In genomic region chr17:17155568-17155967, GRCh38 we compare ENCODE assay signal across 14 cellular contexts. TPM values are rescaled to one million over a fixed set of nuclear protein-coding genes. Genes with fewer than 3 reads are reported as not detected.
DNase-seq lines count a peak whose midpoint lies in the region; ATAC-seq and TF ChIP-seq lines count a peak whose summit lies in the region.
"Had no signal": no experiment of that assay in that cellular context is flagged by ENCODE, and none has a peak within 500 bp of the region (broad histone marks: within the 10 kb centered on the region; RNA-seq: fewer than 3 reads in every experiment).

No MANE protein-coding gene starts in this region.

- H3K4me3 ChIP-seq in GM12864 (ENCODE audit: low read depth, low read length): no peak overlapping the region
- H3K4me3 ChIP-seq in naive thymus-derived CD4-positive, alpha-beta T cell (ENCODE audit: low read length): no peak overlapping the region
- H3K4me3 ChIP-seq: heart right ventricle, tibial nerve had no signal

- POLR2A ChIA-PET in naive thymus-derived CD4-positive, alpha-beta T cell (lab: Charles Lee): interaction anchor here (1.0 to 1.4 kb wide), 2 partner anchors 22 to 27 kb away, joined by 3 to 4 read pairs; no protein-coding TSS in a partner anchor

- H3K9me3 Mint-ChIP-seq in activated T-helper 17 cell treated with anti-CD3 and anti-CD28 coated beads, Interleukin-2, amount 50 U/mL, for 72 hours: no peaks in the 10 kb centered on the region
- no peaks in the 10 kb centered on the region for H3K9me3 Mint-ChIP-seq in naive thymus-derived CD4-positive, alpha-beta T cell
- H3K9me3 Mint-ChIP-seq: activated T-helper 2 cell treated with anti-CD3 and anti-CD28 coated beads, Interferon-gamma antibody, Interleukin-2, Interleukin-4, amounts not matched to agents 10 μg/mL and 5 μg/mL and 100 μg/mL, durations not matched to agents 14 hours and 24 hours and 36 hours had no signal

- peaks cover 13 to 40% of the 10 kb centered on the region in 2 donors for H3K4me1 ChIP-seq in naive thymus-derived CD4-positive, alpha-beta T cell (ENCODE audit: control insufficient read depth in 2 of 2, insufficient read depth in 2 of 2, low read length in 2 of 2)

- H3K36me3 ChIP-seq in naive thymus-derived CD4-positive, alpha-beta T cell (ENCODE audit: control insufficient read depth in 2 of 3, insufficient read depth in 3 of 3, low read length in 3 of 3): peaks cover 4 to 88% (median 9%) of the 10 kb centered on the region in 3 experiments

- H3K27me3 Mint-ChIP-seq in activated T-helper 17 cell treated with anti-CD3 and anti-CD28 coated beads, Interleukin-2, amount 50 U/mL, for 72 hours: no peaks in the 10 kb centered on the region
- H3K27me3 Mint-ChIP-seq in naive thymus-derived CD4-positive, alpha-beta T cell: no peaks in the 10 kb centered on the region

- H3K4me3 Mint-ChIP-seq in activated T-helper 17 cell treated with anti-CD3 and anti-CD28 coated beads, Interleukin-2, amount 50 U/mL, for 72 hours: peak overlapping the region; percentile 78
- H3K4me3 Mint-ChIP-seq in naive thymus-derived CD4-positive, alpha-beta T cell: peak overlapping the region in 7 of 10 donors; percentile 17 to 65 (median 42)

- intact Hi-C loops in naive thymus-derived CD4-positive, alpha-beta T cell (cut with micrococcal nuclease): loop anchor here (1.0 to 10.0 kb wide), 5 partner anchors 21 to 158 kb away; partner anchors contain the start of genes FLCN (in 1 of the 2) and PLD6 (in 1 of the 2)

- DNase-seq in NCI-H526 (lab: John Stamatoyannopoulos, UW) (peak; percentile 11 to 18), NCI-H526 treated with DMSO at 0.1 percent for 48 hours (lab: John Stamatoyannopoulos, UW) (no peak), GM12864 (ENCODE audit: low read depth) (no peak), GOT3 (lab: John Stamatoyannopoulos, UW) (no peak), SW 1271 (lab: John Stamatoyannopoulos, UW) (no peak)
- peak in 3 of 9 donors; percentile 22 to 45 (median 38) for DNase-seq in naive thymus-derived CD4-positive, alpha-beta T cell
- DNase-seq in activated T-cell treated with anti-CD3 and anti-CD28 coated beads, Interleukin-2, amount 50 U/mL, for 48 hours: no peak
- DNase-seq: COR-L47; heart right ventricle; NCI-H1105; NK-92 treated with Interleukin-12 subunit alpha and Interleukin-12 subunit beta, amount 100 ng/mL, for 24 hours had no signal

- H3K27ac ChIP-seq in naive thymus-derived CD4-positive, alpha-beta T cell (ENCODE audit: low read depth, low read length): no peak overlapping the region
- H3K27ac ChIP-seq: tibial nerve had no signal

- no peak for ATAC-seq in activated T-helper 17 cell treated with anti-CD3 and anti-CD28 coated beads, Interleukin-2, amount 50 U/mL, for 72 hours (replicated peaks)
- no peak for ATAC-seq in naive thymus-derived CD4-positive, alpha-beta T cell
- ATAC-seq: heart right ventricle had no signal

- H3K4me1 Mint-ChIP-seq in activated T-helper 17 cell treated with anti-CD3 and anti-CD28 coated beads, Interleukin-2, amount 50 U/mL, for 72 hours: peaks cover 38% of the 10 kb centered on the region
- peaks cover 31 to 45% (median 40%) of the 10 kb centered on the region in 7 donors for H3K4me1 Mint-ChIP-seq in naive thymus-derived CD4-positive, alpha-beta T cell

- no peaks in the 10 kb centered on the region for H3K9me3 ChIP-seq in naive thymus-derived CD4-positive, alpha-beta T cell (ENCODE audit: control insufficient read depth in 2 of 3, low read length in 3 of 3)
- H3K9me3 ChIP-seq: heart right ventricle, tibial nerve had no signal

- H3K27ac Mint-ChIP-seq in activated T-helper 17 cell treated with anti-CD3 and anti-CD28 coated beads, Interleukin-2, amount 50 U/mL, for 72 hours: no peak overlapping the region
- H3K27ac Mint-ChIP-seq in naive thymus-derived CD4-positive, alpha-beta T cell: peak overlapping the region; percentile 25 to 87 (median 75)

- CTCF ChIA-PET in naive thymus-derived CD4-positive, alpha-beta T cell (lab: Charles Lee): interaction anchor here (0.5 to 1.2 kb wide), 7 partner anchors 24 to 161 kb away, joined by 3 to 4 read pairs (median 3); no protein-coding TSS in a partner anchor

- no peaks in the 10 kb centered on the region for H3K27me3 ChIP-seq in naive thymus-derived CD4-positive, alpha-beta T cell (ENCODE audit: control insufficient read depth in 2 of 2, insufficient read depth in 2 of 2, low read length in 2 of 2)
- H3K27me3 ChIP-seq: heart right ventricle, tibial nerve had no signal

- TF ChIP-seq CTCF in GM12864 (IDR thresholded peaks at IDR 0.05; ENCODE audit: low read depth, low read length, missing control alignments): peak; percentile 9

- peaks cover 92% of the 10 kb centered on the region for H3K36me3 Mint-ChIP-seq in activated T-helper 17 cell treated with anti-CD3 and anti-CD28 coated beads, Interleukin-2, amount 50 U/mL, for 72 hours (ENCODE audit: low read depth)
- peaks cover 16 to 50% (median 21%) of the 10 kb centered on the region in 5 donors for H3K36me3 Mint-ChIP-seq in naive thymus-derived CD4-positive, alpha-beta T cell

RNA-seq across cellular contexts. Expression of gene PLD6, which starts 50.6 kb away (rescaled TPM):
- 10 to 100 TPM; 20.6 to 24.5 TPM for total RNA-seq in activated T-helper 17 cell treated with anti-CD3 and anti-CD28 coated beads, Interleukin-2, amount 50 U/mL, for 72 hours
- total RNA-seq in naive thymus-derived CD4-positive, alpha-beta T cell: 10 to 100 TPM in 3 of 5 experiments, 1 to 10 TPM in 2; 6.2 to 13.9 (median 12.1) TPM
- 10 to 100 TPM; 11.0 to 16.4 TPM for polyA plus RNA-seq in naive thymus-derived CD4-positive, alpha-beta T cell

Comparison
In these comparisons a context has a peak if more than half of its experiments do, and no peak if none do; other contexts are left out.
1. DNase-seq: peak in NCI-H526 (2 of 2); none in NCI-H526 treated with DMSO at 0.1 percent for 48 hours (single experiment), GM12864 (single experiment), GOT3 (single experiment), activated T-cell treated with anti-CD3 and anti-CD28 coated beads, Interleukin-2, amount 50 U/mL, for 48 hours (0 of 2) and SW 1271 (0 of 2).